Comparison of ENCODE assay signal across 8 cellular contexts in the genomic region with DNA sequence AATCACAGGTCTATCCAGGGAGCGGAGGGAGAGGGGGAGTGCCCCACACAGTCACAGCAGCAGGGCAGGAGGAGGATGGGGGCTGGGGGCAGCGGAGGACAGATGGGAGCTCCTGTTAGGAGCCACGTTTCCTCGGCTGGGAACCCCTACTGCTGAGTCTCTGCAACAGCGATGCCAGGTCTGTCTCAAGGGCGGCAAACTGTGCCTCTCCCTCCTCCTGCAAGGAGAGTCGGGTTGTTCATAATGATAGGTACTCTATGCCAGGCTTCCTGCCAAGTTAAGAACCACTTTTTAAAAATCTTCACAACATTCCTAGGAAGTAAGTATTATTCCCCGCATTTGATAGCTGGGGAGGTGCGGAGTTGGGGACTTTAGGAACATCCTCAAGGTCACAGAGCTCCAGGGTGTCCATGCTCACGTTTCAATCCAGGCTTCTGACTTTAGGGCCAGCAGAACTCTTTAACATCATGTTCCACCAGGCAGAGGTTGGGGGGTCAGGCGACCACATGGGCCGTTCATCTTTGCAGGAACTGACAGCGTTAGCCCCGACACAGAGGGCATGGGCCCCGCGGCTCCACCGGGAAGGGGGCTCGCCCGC.
DNase-seq lines count a peak whose midpoint lies in the region; ATAC-seq and TF ChIP-seq lines count a peak whose summit lies in the region.

No MANE protein-coding gene starts in this region.

- no peaks in the 10 kb centered on the region for H3K36me3 ChIP-seq in DND-41 (ENCODE audit: insufficient read depth, low read length)

- no peaks in the 10 kb centered on the region for H3K9me3 ChIP-seq in DND-41 (ENCODE audit: insufficient read depth, low read length, severe bottlenecking)

- peaks cover 42% of the 10 kb centered on the region for H3K27me3 Mint-ChIP-seq in WTC11 (ENCODE audit: low read depth)

- no peak overlapping the region for H3K27ac Mint-ChIP-seq in WTC11

- CTCF ChIA-PET in WTC11 (lab: Charles Lee), result interaction anchor here (0.8 to 4.6 kb wide), 19 partner anchors 9 to 595 kb away, joined by 3 to 60 read pairs (median 5); partner anchors contain the start of gene MAML3

- peak overlapping the region; percentile 86 for H3K4me2 ChIP-seq in DND-41 (ENCODE audit: insufficient read depth, low read length)

- TF ChIP-seq CTCF in DND-41 (IDR thresholded peaks at IDR 0.05; ENCODE audit: borderline replicate concordance, extremely low read depth, low read length, poor library complexity, severe bottlenecking) (peak; percentile 26), WTC11 (IDR thresholded peaks at IDR 0.05) (no peak)

- H3K27me3 ChIP-seq in DND-41 (ENCODE audit: insufficient read depth, low read length, poor library complexity), result peaks cover 12% of the 10 kb centered on the region

- peaks cover 13% of the 10 kb centered on the region for H3K4me1 ChIP-seq in DND-41 (ENCODE audit: insufficient read depth, low read length)

- H3K4me3 ChIP-seq in DND-41 (ENCODE audit: low read depth in 1 of 2, low read length in 2 of 2), result peak overlapping the region; percentile 28 to 69; a peak in 3 of 4 replicates

- ATAC-seq in DND-41 (ENCODE audit: insufficient read depth, low read depth) (peak; percentile 15; the same call in 2 of the 3 replicates), WTC11 (peak; percentile 45), Right ventricle myocardium superior (ENCODE audit: poor library complexity) (peak; percentile 30), GM21576 (IDR thresholded peaks at IDR 0.05; ENCODE audit: unreplicated experiment) (no peak)

- peaks cover 60% of the 10 kb centered on the region for H3K4me1 Mint-ChIP-seq in WTC11

- H3K4me3 Mint-ChIP-seq in WTC11, result peak overlapping the region; percentile 73

- peak overlapping the region; percentile 94 for H2AFZ ChIP-seq in DND-41 (ENCODE audit: low read depth, low read length)

- H3K79me2 ChIP-seq in DND-41 (ENCODE audit: insufficient read depth, low read length), result no peaks in the 10 kb centered on the region

- POLR2A ChIA-PET in WTC11 (lab: Charles Lee), result interaction anchor here (0.9 to 3.7 kb wide), 7 partner anchors 9 to 240 kb away, joined by 3 to 20 read pairs (median 3); partner anchors contain the start of gene MAML3

- DNase-seq in DND-41 (peak; percentile 22), Kasumi-1 (lab: John Stamatoyannopoulos, UW) (peak; percentile 46 to 59), WTC11 (ENCODE audit: low spot score) (peak; percentile 48), Right ventricle myocardium superior (no peak), pons (ENCODE audit: low spot score) (peak; percentile 45), cortex of kidney (lab: John Stamatoyannopoulos, UW) (no peak)
- DNase-seq in effector CD4-positive, alpha-beta T cell, result no peak

- intact Hi-C loops in Right ventricle myocardium superior (cut with DNase I), result loop anchor here (5.0 kb wide), 4 partner anchors 100 to 515 kb away; partner anchors contain the start of gene MAML3

- peak overlapping the region; percentile 75 for H3K9ac ChIP-seq in DND-41 (ENCODE audit: low read depth, low read length)

- H4K20me1 ChIP-seq in DND-41 (ENCODE audit: insufficient read depth, low read length), result no peaks in the 10 kb centered on the region

- peak overlapping the region; percentile 49; the same call in 1 of the 2 replicates for H3K27ac ChIP-seq in DND-41 (ENCODE audit: low read length)

- H3K9me3 Mint-ChIP-seq in WTC11, result no peaks in the 10 kb centered on the region

- H3K36me3 Mint-ChIP-seq in WTC11, result no peaks in the 10 kb centered on the region

TF ChIP-seq in WTC11, 78 proteins besides CTCF, POLR2A, EP300 and RAD21 (continues in another document):
- TF ChIP-seq NFE2L1 (CRISPR knock-in tag; IDR thresholded peaks at IDR 0.05), result no peak
- no peak for TF ChIP-seq ELF4 (CRISPR knock-in tag; IDR thresholded peaks at IDR 0.05; ENCODE audit: low read depth)
- TF ChIP-seq, protein P1, sequence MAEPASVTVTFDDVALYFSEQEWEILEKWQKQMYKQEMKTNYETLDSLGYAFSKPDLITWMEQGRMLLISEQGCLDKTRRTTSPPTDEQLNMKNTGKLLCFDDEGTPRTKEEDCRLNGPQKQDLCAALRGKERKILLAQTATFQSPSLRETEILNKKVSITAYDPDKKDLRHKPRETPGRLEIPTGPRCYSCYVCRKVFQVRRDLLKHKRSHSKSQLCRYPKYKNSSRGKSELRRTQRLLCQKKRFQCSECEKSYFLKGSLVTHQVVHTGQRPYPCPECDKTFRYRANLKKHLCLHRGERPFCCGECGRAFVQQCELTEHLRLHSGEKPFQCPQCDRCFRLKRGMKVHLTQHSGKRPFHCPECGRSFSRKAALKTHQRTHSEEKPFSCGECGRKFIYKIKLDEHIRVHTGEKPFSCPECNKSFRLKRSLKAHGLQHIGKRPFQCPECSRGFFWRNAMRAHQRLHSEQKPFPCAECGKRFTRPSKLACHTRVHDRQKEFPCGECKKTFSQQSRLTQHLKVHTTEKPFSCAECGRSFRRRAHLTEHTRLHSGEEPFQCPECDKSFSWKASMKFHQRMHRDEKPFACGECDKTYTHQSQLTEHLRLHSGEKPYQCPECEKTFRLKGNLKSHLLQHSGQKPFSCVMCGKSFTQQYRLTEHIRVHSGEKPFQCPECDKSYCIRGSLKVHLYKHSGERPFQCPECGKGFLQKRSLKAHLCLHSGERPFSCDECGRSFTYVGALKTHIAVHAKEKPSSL (CRISPR knock-in tag; conservative IDR thresholded peaks at IDR 0.05), result no peak
- TF ChIP-seq, protein P2, sequence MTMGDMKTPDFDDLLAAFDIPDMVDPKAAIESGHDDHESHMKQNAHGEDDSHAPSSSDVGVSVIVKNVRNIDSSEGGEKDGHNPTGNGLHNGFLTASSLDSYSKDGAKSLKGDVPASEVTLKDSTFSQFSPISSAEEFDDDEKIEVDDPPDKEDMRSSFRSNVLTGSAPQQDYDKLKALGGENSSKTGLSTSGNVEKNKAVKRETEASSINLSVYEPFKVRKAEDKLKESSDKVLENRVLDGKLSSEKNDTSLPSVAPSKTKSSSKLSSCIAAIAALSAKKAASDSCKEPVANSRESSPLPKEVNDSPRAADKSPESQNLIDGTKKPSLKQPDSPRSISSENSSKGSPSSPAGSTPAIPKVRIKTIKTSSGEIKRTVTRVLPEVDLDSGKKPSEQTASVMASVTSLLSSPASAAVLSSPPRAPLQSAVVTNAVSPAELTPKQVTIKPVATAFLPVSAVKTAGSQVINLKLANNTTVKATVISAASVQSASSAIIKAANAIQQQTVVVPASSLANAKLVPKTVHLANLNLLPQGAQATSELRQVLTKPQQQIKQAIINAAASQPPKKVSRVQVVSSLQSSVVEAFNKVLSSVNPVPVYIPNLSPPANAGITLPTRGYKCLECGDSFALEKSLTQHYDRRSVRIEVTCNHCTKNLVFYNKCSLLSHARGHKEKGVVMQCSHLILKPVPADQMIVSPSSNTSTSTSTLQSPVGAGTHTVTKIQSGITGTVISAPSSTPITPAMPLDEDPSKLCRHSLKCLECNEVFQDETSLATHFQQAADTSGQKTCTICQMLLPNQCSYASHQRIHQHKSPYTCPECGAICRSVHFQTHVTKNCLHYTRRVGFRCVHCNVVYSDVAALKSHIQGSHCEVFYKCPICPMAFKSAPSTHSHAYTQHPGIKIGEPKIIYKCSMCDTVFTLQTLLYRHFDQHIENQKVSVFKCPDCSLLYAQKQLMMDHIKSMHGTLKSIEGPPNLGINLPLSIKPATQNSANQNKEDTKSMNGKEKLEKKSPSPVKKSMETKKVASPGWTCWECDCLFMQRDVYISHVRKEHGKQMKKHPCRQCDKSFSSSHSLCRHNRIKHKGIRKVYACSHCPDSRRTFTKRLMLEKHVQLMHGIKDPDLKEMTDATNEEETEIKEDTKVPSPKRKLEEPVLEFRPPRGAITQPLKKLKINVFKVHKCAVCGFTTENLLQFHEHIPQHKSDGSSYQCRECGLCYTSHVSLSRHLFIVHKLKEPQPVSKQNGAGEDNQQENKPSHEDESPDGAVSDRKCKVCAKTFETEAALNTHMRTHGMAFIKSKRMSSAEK (CRISPR knock-in tag; IDR thresholded peaks at IDR 0.05; ENCODE audit: borderline replicate concordance), result no peak
- TF ChIP-seq ZSCAN18 (CRISPR knock-in tag; IDR thresholded peaks at IDR 0.05), result no peak
- TF ChIP-seq USF2 (CRISPR knock-in tag; IDR thresholded peaks at IDR 0.05), result no peak
- TF ChIP-seq, protein P3, sequence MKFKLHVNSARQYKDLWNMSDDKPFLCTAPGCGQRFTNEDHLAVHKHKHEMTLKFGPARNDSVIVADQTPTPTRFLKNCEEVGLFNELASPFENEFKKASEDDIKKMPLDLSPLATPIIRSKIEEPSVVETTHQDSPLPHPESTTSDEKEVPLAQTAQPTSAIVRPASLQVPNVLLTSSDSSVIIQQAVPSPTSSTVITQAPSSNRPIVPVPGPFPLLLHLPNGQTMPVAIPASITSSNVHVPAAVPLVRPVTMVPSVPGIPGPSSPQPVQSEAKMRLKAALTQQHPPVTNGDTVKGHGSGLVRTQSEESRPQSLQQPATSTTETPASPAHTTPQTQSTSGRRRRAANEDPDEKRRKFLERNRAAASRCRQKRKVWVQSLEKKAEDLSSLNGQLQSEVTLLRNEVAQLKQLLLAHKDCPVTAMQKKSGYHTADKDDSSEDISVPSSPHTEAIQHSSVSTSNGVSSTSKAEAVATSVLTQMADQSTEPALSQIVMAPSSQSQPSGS (CRISPR knock-in tag; IDR thresholded peaks at IDR 0.05; ENCODE audit: borderline replicate concordance, low read depth), result no peak
- TF ChIP-seq RORB (CRISPR knock-in tag; IDR thresholded peaks at IDR 0.05), result no peak
- TF ChIP-seq ZNF317 (CRISPR knock-in tag; IDR thresholded peaks at IDR 0.05; ENCODE audit: borderline replicate concordance, low read depth), result no peak
- no peak for TF ChIP-seq CREM (CRISPR knock-in tag; IDR thresholded peaks at IDR 0.05)
- no peak for TF ChIP-seq NFATC4 (CRISPR knock-in tag; IDR thresholded peaks at IDR 0.05)
- TF ChIP-seq OVOL2 (CRISPR knock-in tag; IDR thresholded peaks at IDR 0.05; ENCODE audit: borderline replicate concordance), result no peak

Comparison
In these comparisons a context has a peak if more than half of its experiments do, and no peak if none do; other contexts are left out.
1. DNase-seq: peak in DND-41 (single experiment), Kasumi-1 (2 of 2), WTC11 (single experiment) and pons (single experiment); none in Right ventricle myocardium superior (single experiment), effector CD4-positive, alpha-beta T cell (single experiment) and cortex of kidney (single experiment).